Comparison of ENCODE assay signal across 8 cellular contexts in genomic region chr20:23147964-23148720, GRCh38.
DNase-seq lines count a peak whose midpoint lies in the region; ATAC-seq and TF ChIP-seq lines count a peak whose summit lies in the region.

No MANE protein-coding gene starts in this region.

- H3K36me3 Mint-ChIP-seq in T-helper 17 cell (ENCODE audit: low read depth) (peaks cover 4% of the 10 kb centered on the region), glutamatergic neuron (ENCODE audit: unreplicated experiment) (no peaks in the 10 kb centered on the region)

- TF ChIP-seq EP300 in sigmoid colon (IDR thresholded peaks at IDR 0.05) = no peak

- peaks cover 17% of the 10 kb centered on the region for H3K27me3 Mint-ChIP-seq in T-helper 17 cell
- peaks cover 2% of the 10 kb centered on the region for H3K27me3 Mint-ChIP-seq in glutamatergic neuron (ENCODE audit: unreplicated experiment)

- H3K36me3 ChIP-seq in esophagus (ENCODE audit: control insufficient read depth in 2 of 2, insufficient read depth in 2 of 2, low read length in 1 of 2) (no peaks in the 10 kb centered on the region), sigmoid colon (no peaks in the 10 kb centered on the region)

- H3K4me1 Mint-ChIP-seq in T-helper 17 cell (peaks cover 27% of the 10 kb centered on the region), glutamatergic neuron (ENCODE audit: low read depth, unreplicated experiment) (no peaks in the 10 kb centered on the region)

- no peak overlapping the region for H3K4me3 Mint-ChIP-seq in T-helper 17 cell
- no peak overlapping the region for H3K4me3 Mint-ChIP-seq in glutamatergic neuron (ENCODE audit: unreplicated experiment)

- H3K4me3 ChIP-seq in esophagus (ENCODE audit: low read depth in 1 of 2, low read length in 2 of 2) = no peak overlapping the region
- H3K4me3 ChIP-seq in sigmoid colon = no peak overlapping the region

- peaks cover 8 to 35% of the 10 kb centered on the region in 2 donors for H3K4me1 ChIP-seq in esophagus (ENCODE audit: control insufficient read depth in 2 of 2, insufficient read depth in 2 of 2, low read length in 1 of 2)
- peaks cover 0 to 10% (median 8%) of the 10 kb centered on the region in 4 donors for H3K4me1 ChIP-seq in sigmoid colon

- ATAC-seq in HG03175 (IDR thresholded peaks at IDR 0.05; ENCODE audit: unreplicated experiment) (peak; percentile 55), T-helper 17 cell (peak; percentile 55)

- peak; percentile 42 for DNase-seq in activated CD8-positive, alpha-beta memory T cell treated with anti-CD3 and anti-CD28 coated beads for 24 hours
- DNase-seq in activated CD8-positive, alpha-beta memory T cell treated with anti-CD3 and anti-CD28 coated beads, Interleukin-2, amount 50 U/mL, for 4 hours = no peak
- DNase-seq in T-helper 17 cell = no peak
- peak; percentile 77 for DNase-seq in sigmoid colon
- no peak for DNase-seq in glutamatergic neuron
- no peak for DNase-seq in mucosa of gallbladder (ENCODE audit: low spot score)

- no peak for TF ChIP-seq CTCF in sigmoid colon (IDR thresholded peaks at IDR 0.05)
- TF ChIP-seq CTCF in glutamatergic neuron (IDR thresholded peaks at IDR 0.05; ENCODE audit: partially characterized antibody, unreplicated experiment) = no peak

- 53 to 60% methylated on average over 9 of the region's 9 CpGs for WGBS in esophagus, 2 donors
- WGBS in sigmoid colon, 2 donors = 65% methylated on average over 9 of the region's 9 CpGs

- no peak for TF ChIP-seq POLR2A in sigmoid colon (IDR thresholded peaks at IDR 0.05)

- H3K27ac ChIP-seq in esophagus (ENCODE audit: low read depth in 2 of 2, low read length in 1 of 2) (peak overlapping the region; percentile 80 to 95), sigmoid colon (peak overlapping the region; percentile 13 to 63 (median 34))

- H3K27ac Mint-ChIP-seq in T-helper 17 cell (no peak overlapping the region), glutamatergic neuron (ENCODE audit: unreplicated experiment) (no peak overlapping the region)

- no peaks in the 10 kb centered on the region for H3K9me3 ChIP-seq in T-helper 17 cell (ENCODE audit: control insufficient read depth, low read length, poor library complexity, severe bottlenecking)
- no peaks in the 10 kb centered on the region for H3K9me3 ChIP-seq in esophagus (ENCODE audit: control insufficient read depth in 2 of 2, insufficient read depth in 1 of 2, low read depth in 1 of 2, low read length in 1 of 2)
- H3K9me3 ChIP-seq in sigmoid colon = no peaks in the 10 kb centered on the region

- intact Hi-C loops in sigmoid colon (cut with DNase I) = no loop called here

- H3K27me3 ChIP-seq in esophagus (ENCODE audit: control insufficient read depth in 1 of 2, insufficient read depth in 2 of 2, low read length in 2 of 2) (no peaks in the 10 kb centered on the region), sigmoid colon (no peaks in the 10 kb centered on the region)

- no peaks in the 10 kb centered on the region for H3K9me3 Mint-ChIP-seq in glutamatergic neuron (ENCODE audit: unreplicated experiment)

Comparison
In these comparisons a context has a peak if more than half of its experiments do, and no peak if none do; other contexts are left out.
1. DNase-seq: peak in activated CD8-positive, alpha-beta memory T cell treated with anti-CD3 and anti-CD28 coated beads for 24 hours (single experiment) and sigmoid colon (single experiment); none in activated CD8-positive, alpha-beta memory T cell treated with anti-CD3 and anti-CD28 coated beads, Interleukin-2, amount 50 U/mL, for 4 hours (single experiment), T-helper 17 cell (0 of 3), glutamatergic neuron (single experiment) and mucosa of gallbladder (single experiment).